Comparison of ENCODE assay signal across 8 cellular contexts in genomic region chr1:154999651-155000474, GRCh38. TPM values are rescaled to one million over a fixed set of nuclear protein-coding genes. Genes with fewer than 3 reads are reported as not detected.
DNase-seq lines count a peak whose midpoint lies in the region; ATAC-seq, FAIRE-seq and TF ChIP-seq lines count a peak whose summit lies in the region.

No MANE protein-coding gene starts in this region.

- no peaks in the 10 kb centered on the region for H3K9me3 ChIP-seq in Panc1 (ENCODE audit: control insufficient read depth, insufficient read depth, low read depth, low read length)
- no peaks in the 10 kb centered on the region for H3K9me3 ChIP-seq in HepG2 (ENCODE audit: low read length)

- no peak for TF ChIP-seq RAD21 in HepG2 (CRISPR knock-in tag; IDR thresholded peaks at IDR 0.05)

- peaks cover 20% of the 10 kb centered on the region for H3K79me2 ChIP-seq in HepG2 (ENCODE audit: insufficient read depth, low read length)

- WGBS in HepG2 (ENCODE audit: low lambda C conversion rate), result 31% methylated on average over 40 of the region's 41 CpGs

- CTCF ChIA-PET in Panc1 (lab: Charles Lee), result interaction anchor here (0.6 kb wide), 1 partner anchor 53 kb away, joined by 5 read pairs; no protein-coding TSS in a partner anchor
- CTCF ChIA-PET in HepG2 (lab: Yijun Ruan, JAX; ENCODE audit: low intra/inter-chr PET ratio, low total read pairs), result interaction anchor here (2.8 to 6.8 kb wide), 2 partner anchors 18 to 93 kb away, joined by 11 to 54 read pairs; no protein-coding TSS in a partner anchor

- no peak for FAIRE-seq in HepG2 (lab: Jason Lieb, UNC)

- no peak for TF ChIP-seq CTCF in Panc1 (IDR thresholded peaks at IDR 0.05)
- no peak for TF ChIP-seq CTCF in brain microvascular endothelial cell (IDR thresholded peaks at IDR 0.05; ENCODE audit: low read depth, low read length, missing control alignments)
- TF ChIP-seq CTCF in HepG2 (CRISPR knock-in tag; IDR thresholded peaks at IDR 0.05), result peak; percentile 27; the same call in 1 of the 2 replicates

- BruUV-seq in Panc1 (replicated peaks; lab: Mats Ljungman, UMichigan), result no TSS peak
- BruUV-seq in HepG2 (replicated peaks; lab: Mats Ljungman, UMichigan), result no TSS peak

- peaks cover 18% of the 10 kb centered on the region for H3K4me1 ChIP-seq in Panc1 (ENCODE audit: control insufficient read depth, insufficient read depth, low read length)
- H3K4me1 ChIP-seq in HepG2 (ENCODE audit: insufficient read depth, low read length), result peaks cover 27% of the 10 kb centered on the region

- H2AFZ ChIP-seq in HepG2 (ENCODE audit: low read length), result no peak overlapping the region

- POLR2A ChIA-PET in Panc1 (lab: Charles Lee) (interaction anchor here (0.6 to 1.0 kb wide), 2 partner anchors 17 to 208 kb away, joined by 3 to 10 read pairs; partner anchors contain the start of gene FLAD1), HepG2 (lab: Yijun Ruan, JAX) (interaction anchor here (0.8 to 6.7 kb wide), 17 partner anchors 10 to 127 kb away, joined by 3 to 90 read pairs (median 6); partner anchors contain the start of genes FLAD1, PBXIP1, PMVK and SHC1)

- peaks cover 3% of the 10 kb centered on the region; the same call in 1 of the 2 replicates for H3K36me3 ChIP-seq in Panc1 (ENCODE audit: control insufficient read depth, insufficient read depth, low read length)
- no peaks in the 10 kb centered on the region for H3K36me3 ChIP-seq in brain microvascular endothelial cell (replicated peaks)
- no peaks in the 10 kb centered on the region for H3K36me3 ChIP-seq in HepG2 (replicated peaks in 1 of 2; ENCODE audit: control insufficient read depth in 1 of 2, insufficient read depth in 2 of 2, low read length in 2 of 2)

- TF ChIP-seq POLR2A in HepG2 (IDR thresholded peaks at IDR 0.05; ENCODE audit: insufficient read depth in 1 of 2, low read depth in 2 of 2, low read length in 2 of 2), result peak; percentile 26 to 34; a peak in 2 of 4 replicates

- H4K20me1 ChIP-seq in HepG2 (ENCODE audit: insufficient read depth, low read length), result no peaks in the 10 kb centered on the region

- H3K4me2 ChIP-seq in HepG2 (ENCODE audit: low read depth, low read length), result peak overlapping the region; percentile 100

- TF ChIP-seq EP300 in HepG2 (IDR thresholded peaks at IDR 0.05; ENCODE audit: low read depth in 2 of 2, low read length in 2 of 2), result no peak
- TF ChIP-seq EP300 in HepG2 (CRISPR knock-in tag; IDR thresholded peaks at IDR 0.05; ENCODE audit: borderline replicate concordance), result no peak

- H3K27me3 ChIP-seq in Panc1 (ENCODE audit: control insufficient read depth, insufficient read depth, low read length) (no peaks in the 10 kb centered on the region), brain microvascular endothelial cell (replicated peaks) (no peaks in the 10 kb centered on the region), HepG2 (ENCODE audit: control insufficient read depth in 1 of 2, insufficient read depth in 2 of 2, low read length in 2 of 2) (no peaks in the 10 kb centered on the region; a peak in 1 of 5 replicates)

- peak overlapping the region; percentile 97 for H3K9ac ChIP-seq in HepG2 (ENCODE audit: insufficient read depth, low read depth, low read length)

- intact Hi-C loops in Right ventricle myocardium inferior (cut with DNase I) (loop anchor here (2.0 to 5.0 kb wide), 3 partner anchors 25 to 63 kb away; partner anchors contain the start of genes CKS1B, PMVK and PYGO2), Right ventricle myocardium superior (cut with DNase I) (no loop called here), Panc1 (cut with micrococcal nuclease; ENCODE audit: unreplicated experiment) (loop anchor here (5.0 kb wide), 1 partner anchor 273 kb away; no protein-coding TSS in a partner anchor), HepG2 (cut with micrococcal nuclease; ENCODE audit: unreplicated experiment) (loop anchor here (1.0 to 5.0 kb wide), 4 partner anchors 27 to 443 kb away; partner anchors contain the start of genes EFNA4, PYGO2 and UBE2Q1)

- ATAC-seq in Right ventricle myocardium inferior, result no peak
- ATAC-seq in Right ventricle myocardium superior (ENCODE audit: poor library complexity), result no peak
- no peak for ATAC-seq in Panc1
- peak; percentile 7; the same call in 2 of the 3 replicates for ATAC-seq in HepG2
- no peak for ATAC-seq in GM19035 (IDR thresholded peaks at IDR 0.05; ENCODE audit: unreplicated experiment)

- DNase-seq in Right ventricle myocardium inferior (ENCODE audit: missing footprints), result peak; percentile 56
- no peak for DNase-seq in Right ventricle myocardium superior
- DNase-seq in Panc1 (ENCODE audit: low read depth, low spot score), result no peak
- DNase-seq in brain microvascular endothelial cell, result no peak
- DNase-seq in HepG2 (ENCODE audit: low spot score), result peak; percentile 41
- peak; percentile 64 for DNase-seq in stimulated activated naive CD4-positive, alpha-beta T cell treated with Interleukin-2 at 50 U/mL for 16 hours (lab: John Stamatoyannopoulos, UW)
- no peak for DNase-seq in NCI-H1436 treated with DMSO at 0.1 percent for 48 hours (lab: John Stamatoyannopoulos, UW)

- in situ Hi-C loops in Panc1 (cut with HindIII; ENCODE audit: low pct_unique_long_range_greater_than_20kb, low sequenced_read_pairs) (no loop called here), brain microvascular endothelial cell (cut with HindIII; ENCODE audit: low pct_ligation_motif_present, low sequenced_read_pairs) (no loop called here), HepG2 (cut with HindIII; ENCODE audit: extremely low pct_ligation_motif_present, low pct_unique_long_range_greater_than_20kb) (loop anchor here (5.0 kb wide), 1 partner anchor 38 kb away; the partner anchor contains the start of gene PYGO2)

- H3K27ac ChIP-seq in Panc1 (ENCODE audit: low read length), result peak overlapping the region; percentile 79
- H3K27ac ChIP-seq in brain microvascular endothelial cell, result peak overlapping the region; percentile 29
- peak overlapping the region; percentile 97 for H3K27ac ChIP-seq in HepG2 (ENCODE audit: extremely low read length, insufficient read depth, low read length)

- H3K4me3 ChIP-seq in Panc1 (ENCODE audit: low read depth in 2 of 2, low read length in 2 of 2), result peak overlapping the region; percentile 69 to 74
- H3K4me3 ChIP-seq in brain microvascular endothelial cell (ENCODE audit: low read depth, low read length), result peak overlapping the region; percentile 68
- H3K4me3 ChIP-seq in HepG2 (replicated peaks in 1 of 3; ENCODE audit: insufficient read depth in 1 of 3, low read depth in 2 of 3, low read length in 3 of 3), result peak overlapping the region; percentile 72 to 86 (median 84)

RNA-seq across cellular contexts. Expression of gene ZBTB7B, which starts 2.7 kb away (rescaled TPM):
- total RNA-seq in Right ventricle myocardium inferior (53.3 TPM), Right ventricle myocardium superior (44.1 TPM), Panc1 (2021; ENCODE audit: unreplicated experiment) (55.8 TPM), HepG2 (2016; rRNA removed; fragmentation: Illumina TruSeq; extraction: Trizol) (10.1 and 15.5 TPM in 2 replicates)
- polyA plus RNA-seq in Panc1 (2012; ENCODE audit: insufficient read length), result 51.5 TPM
- total RNA-seq in HepG2 (2016; cell fraction: cytosol; rRNA removed; fragmentation: Illumina TruSeq; extraction: Trizol; ENCODE audit: low read depth), result 2.1 and 2.9 TPM in 2 replicates
- 9.4 and 15.2 TPM in 2 replicates for total RNA-seq in HepG2 (2016; cell fraction: insoluble cytoplasmic fraction; rRNA removed; fragmentation: Illumina TruSeq; extraction: Trizol)
- total RNA-seq in HepG2 (2016; cell fraction: membrane; rRNA removed; fragmentation: Illumina TruSeq; extraction: Trizol), result 7.3 and 8.2 TPM in 2 replicates
- 12.6 TPM in 2 replicates for total RNA-seq in HepG2 (2016; cell fraction: nucleus; rRNA removed; fragmentation: Illumina TruSeq; extraction: Trizol)
- polyA plus RNA-seq in HepG2 (2011; rRNA removed), result 17.5 and 22.3 TPM in 2 replicates
- 15.0 and 19.2 TPM in 2 replicates for polyA plus RNA-seq in HepG2 (2011; cell fraction: cytosol; rRNA removed)
- 45.5 and 50.7 TPM in 2 replicates for polyA plus RNA-seq in HepG2 (2011; cell fraction: nucleus; rRNA removed)
- 9.8 and 10.8 TPM in 2 replicates for polyA plus RNA-seq in HepG2 (2012)
- 1.1 and 1.7 TPM in 2 replicates for polyA plus RNA-seq in HepG2 (2016; cell fraction: cytosol; fragmentation: Illumina TruSeq; extraction: Trizol; ENCODE audit: low read depth)
- polyA plus RNA-seq in HepG2 (2016; cell fraction: insoluble cytoplasmic fraction; fragmentation: Illumina TruSeq; extraction: Trizol; ENCODE audit: low read depth), result 10.5 and 12.2 TPM in 2 replicates
- 4.4 and 5.4 TPM in 2 replicates for polyA plus RNA-seq in HepG2 (2016; cell fraction: membrane; fragmentation: Illumina TruSeq; extraction: Trizol; ENCODE audit: low read depth)
- polyA plus RNA-seq in HepG2 (2016; cell fraction: nucleus; fragmentation: Illumina TruSeq; extraction: Trizol; ENCODE audit: insufficient read depth, low read depth), result 31.6 and 39.9 TPM in 2 replicates
- polyA minus RNA-seq in HepG2 (2011; rRNA and poly(A)+ RNA removed; ENCODE audit: low replicate concordance), result 32.5 and 45.9 TPM in 2 replicates
- polyA minus RNA-seq in HepG2 (2011; cell fraction: cytosol; rRNA and poly(A)+ RNA removed), result 9.9 and 13.2 TPM in 2 replicates
- polyA minus RNA-seq in HepG2 (2011; cell fraction: nucleus; rRNA and poly(A)+ RNA removed), result 10.3 and 13.3 TPM in 2 replicates

RNA-seq across cellular contexts. Expression of gene LENEP, which starts 6.5 kb away (rescaled TPM):
- total RNA-seq in Right ventricle myocardium inferior (not detected), Right ventricle myocardium superior (not detected), Panc1 (2021; ENCODE audit: unreplicated experiment) (0.67 TPM), HepG2 (2016; rRNA removed; fragmentation: Illumina TruSeq; extraction: Trizol) (0.29 TPM in 1 of 2 replicates, not detected in the other)
- not detected for polyA plus RNA-seq in Panc1 (2012; ENCODE audit: insufficient read length)
- not detected in 2 replicates for total RNA-seq in HepG2 (2016; cell fraction: cytosol; rRNA removed; fragmentation: Illumina TruSeq; extraction: Trizol; ENCODE audit: low read depth)
- total RNA-seq in HepG2 (2016; cell fraction: insoluble cytoplasmic fraction; rRNA removed; fragmentation: Illumina TruSeq; extraction: Trizol), result 0.32 TPM in 1 of 2 replicates, not detected in the other
- total RNA-seq in HepG2 (2016; cell fraction: membrane; rRNA removed; fragmentation: Illumina TruSeq; extraction: Trizol), result not detected in 2 replicates
- 1.1 and 1.3 TPM in 2 replicates for total RNA-seq in HepG2 (2016; cell fraction: nucleus; rRNA removed; fragmentation: Illumina TruSeq; extraction: Trizol)
- polyA plus RNA-seq in HepG2 (2011; rRNA removed), result not detected in 2 replicates
- not detected in 2 replicates for polyA plus RNA-seq in HepG2 (2011; cell fraction: cytosol; rRNA removed)
- polyA plus RNA-seq in HepG2 (2011; cell fraction: nucleus; rRNA removed), result 0.29 and 0.40 TPM in 2 replicates
- not detected in 2 replicates for polyA plus RNA-seq in HepG2 (2012)
- polyA plus RNA-seq in HepG2 (2016; cell fraction: cytosol; fragmentation: Illumina TruSeq; extraction: Trizol; ENCODE audit: low read depth), result not detected in 2 replicates
- polyA plus RNA-seq in HepG2 (2016; cell fraction: insoluble cytoplasmic fraction; fragmentation: Illumina TruSeq; extraction: Trizol; ENCODE audit: low read depth), result not detected in 2 replicates
- polyA plus RNA-seq in HepG2 (2016; cell fraction: membrane; fragmentation: Illumina TruSeq; extraction: Trizol; ENCODE audit: low read depth), result not detected in 2 replicates
- polyA plus RNA-seq in HepG2 (2016; cell fraction: nucleus; fragmentation: Illumina TruSeq; extraction: Trizol; ENCODE audit: insufficient read depth, low read depth), result not detected in 2 replicates
- polyA minus RNA-seq in HepG2 (2011; rRNA and poly(A)+ RNA removed; ENCODE audit: low replicate concordance), result 1.3 and 7.6 TPM in 2 replicates
- polyA minus RNA-seq in HepG2 (2011; cell fraction: cytosol; rRNA and poly(A)+ RNA removed), result not detected in 2 replicates
- 1.6 TPM in 1 of 2 replicates, not detected in the other for polyA minus RNA-seq in HepG2 (2011; cell fraction: nucleus; rRNA and poly(A)+ RNA removed)

RNA-seq across cellular contexts. Expression of gene FLAD1, which starts 16.7 kb away (rescaled TPM):
- total RNA-seq in Right ventricle myocardium inferior (30.8 TPM), Right ventricle myocardium superior (34.7 TPM), Panc1 (2021; ENCODE audit: unreplicated experiment) (72.8 TPM), HepG2 (2016; rRNA removed; fragmentation: Illumina TruSeq; extraction: Trizol) (32.8 and 32.9 TPM in 2 replicates)
- 61.9 TPM for polyA plus RNA-seq in Panc1 (2012; ENCODE audit: insufficient read length)
- 21.5 and 22.7 TPM in 2 replicates for total RNA-seq in HepG2 (2016; cell fraction: cytosol; rRNA removed; fragmentation: Illumina TruSeq; extraction: Trizol; ENCODE audit: low read depth)
- total RNA-seq in HepG2 (2016; cell fraction: insoluble cytoplasmic fraction; rRNA removed; fragmentation: Illumina TruSeq; extraction: Trizol), result 29.0 and 37.1 TPM in 2 replicates
- total RNA-seq in HepG2 (2016; cell fraction: membrane; rRNA removed; fragmentation: Illumina TruSeq; extraction: Trizol), result 23.4 and 27.9 TPM in 2 replicates
- 37.9 and 38.9 TPM in 2 replicates for total RNA-seq in HepG2 (2016; cell fraction: nucleus; rRNA removed; fragmentation: Illumina TruSeq; extraction: Trizol)
- 25.9 and 30.3 TPM in 2 replicates for polyA plus RNA-seq in HepG2 (2011; rRNA removed)
- 16.4 and 22.8 TPM in 2 replicates for polyA plus RNA-seq in HepG2 (2011; cell fraction: cytosol; rRNA removed)
- 84.3 and 94.4 TPM in 2 replicates for polyA plus RNA-seq in HepG2 (2011; cell fraction: nucleus; rRNA removed)
- 15.3 and 18.2 TPM in 2 replicates for polyA plus RNA-seq in HepG2 (2012)
- 17.3 and 18.3 TPM in 2 replicates for polyA plus RNA-seq in HepG2 (2016; cell fraction: cytosol; fragmentation: Illumina TruSeq; extraction: Trizol; ENCODE audit: low read depth)
- 28.5 and 31.1 TPM in 2 replicates for polyA plus RNA-seq in HepG2 (2016; cell fraction: insoluble cytoplasmic fraction; fragmentation: Illumina TruSeq; extraction: Trizol; ENCODE audit: low read depth)
- 17.7 and 19.3 TPM in 2 replicates for polyA plus RNA-seq in HepG2 (2016; cell fraction: membrane; fragmentation: Illumina TruSeq; extraction: Trizol; ENCODE audit: low read depth)
- polyA plus RNA-seq in HepG2 (2016; cell fraction: nucleus; fragmentation: Illumina TruSeq; extraction: Trizol; ENCODE audit: insufficient read depth, low read depth), result 64.3 and 72.6 TPM in 2 replicates
- 34.0 and 163 TPM in 2 replicates for polyA minus RNA-seq in HepG2 (2011; rRNA and poly(A)+ RNA removed; ENCODE audit: low replicate concordance)
- polyA minus RNA-seq in HepG2 (2011; cell fraction: cytosol; rRNA and poly(A)+ RNA removed), result 7.6 and 9.5 TPM in 2 replicates
- polyA minus RNA-seq in HepG2 (2011; cell fraction: nucleus; rRNA and poly(A)+ RNA removed), result 15.7 and 16.8 TPM in 2 replicates

RNA-seq across cellular contexts. Expression of gene CKS1B, which starts 25.4 kb away (rescaled TPM):
- total RNA-seq in Right ventricle myocardium inferior (22.2 TPM), Right ventricle myocardium superior (15.5 TPM), Panc1 (2021; ENCODE audit: unreplicated experiment) (212 TPM), HepG2 (2016; rRNA removed; fragmentation: Illumina TruSeq; extraction: Trizol) (217 and 268 TPM in 2 replicates)
- polyA plus RNA-seq in Panc1 (2012; ENCODE audit: insufficient read length), result 156 TPM
- 95.8 and 111 TPM in 2 replicates for total RNA-seq in HepG2 (2016; cell fraction: cytosol; rRNA removed; fragmentation: Illumina TruSeq; extraction: Trizol; ENCODE audit: low read depth)
- total RNA-seq in HepG2 (2016; cell fraction: insoluble cytoplasmic fraction; rRNA removed; fragmentation: Illumina TruSeq; extraction: Trizol), result 219 and 283 TPM in 2 replicates
- 160 and 171 TPM in 2 replicates for total RNA-seq in HepG2 (2016; cell fraction: membrane; rRNA removed; fragmentation: Illumina TruSeq; extraction: Trizol)
- total RNA-seq in HepG2 (2016; cell fraction: nucleus; rRNA removed; fragmentation: Illumina TruSeq; extraction: Trizol), result 75.7 and 82.8 TPM in 2 replicates
- polyA plus RNA-seq in HepG2 (2011; rRNA removed), result 122 and 222 TPM in 2 replicates
- polyA plus RNA-seq in HepG2 (2011; cell fraction: cytosol; rRNA removed), result 141 and 184 TPM in 2 replicates
- polyA plus RNA-seq in HepG2 (2011; cell fraction: nucleus; rRNA removed), result 54.7 and 67.5 TPM in 2 replicates
- polyA plus RNA-seq in HepG2 (2012), result 103 and 128 TPM in 2 replicates
- 98.3 and 114 TPM in 2 replicates for polyA plus RNA-seq in HepG2 (2016; cell fraction: cytosol; fragmentation: Illumina TruSeq; extraction: Trizol; ENCODE audit: low read depth)
- polyA plus RNA-seq in HepG2 (2016; cell fraction: insoluble cytoplasmic fraction; fragmentation: Illumina TruSeq; extraction: Trizol; ENCODE audit: low read depth), result 306 and 328 TPM in 2 replicates
- 149 and 155 TPM in 2 replicates for polyA plus RNA-seq in HepG2 (2016; cell fraction: membrane; fragmentation: Illumina TruSeq; extraction: Trizol; ENCODE audit: low read depth)
- polyA plus RNA-seq in HepG2 (2016; cell fraction: nucleus; fragmentation: Illumina TruSeq; extraction: Trizol; ENCODE audit: insufficient read depth, low read depth), result 139 and 158 TPM in 2 replicates
- 89.2 and 369 TPM in 2 replicates for polyA minus RNA-seq in HepG2 (2011; rRNA and poly(A)+ RNA removed; ENCODE audit: low replicate concordance)
- polyA minus RNA-seq in HepG2 (2011; cell fraction: cytosol; rRNA and poly(A)+ RNA removed), result 31.4 and 39.6 TPM in 2 replicates
- polyA minus RNA-seq in HepG2 (2011; cell fraction: nucleus; rRNA and poly(A)+ RNA removed), result 20.0 and 31.2 TPM in 2 replicates

RNA-seq across cellular contexts. Expression of gene SHC1, which starts 29.3 kb away (rescaled TPM):
- total RNA-seq in Right ventricle myocardium inferior (60.4 TPM), Right ventricle myocardium superior (52.7 TPM), Panc1 (2021; ENCODE audit: unreplicated experiment) (373 TPM), HepG2 (2016; rRNA removed; fragmentation: Illumina TruSeq; extraction: Trizol) (52.0 and 55.0 TPM in 2 replicates)
- 479 TPM for polyA plus RNA-seq in Panc1 (2012; ENCODE audit: insufficient read length)
- total RNA-seq in HepG2 (2016; cell fraction: cytosol; rRNA removed; fragmentation: Illumina TruSeq; extraction: Trizol; ENCODE audit: low read depth), result 10.4 and 11.4 TPM in 2 replicates
- total RNA-seq in HepG2 (2016; cell fraction: insoluble cytoplasmic fraction; rRNA removed; fragmentation: Illumina TruSeq; extraction: Trizol), result 43.4 and 62.0 TPM in 2 replicates
- 32.4 and 34.5 TPM in 2 replicates for total RNA-seq in HepG2 (2016; cell fraction: membrane; rRNA removed; fragmentation: Illumina TruSeq; extraction: Trizol)
- 38.5 and 42.7 TPM in 2 replicates for total RNA-seq in HepG2 (2016; cell fraction: nucleus; rRNA removed; fragmentation: Illumina TruSeq; extraction: Trizol)
- 137 and 146 TPM in 2 replicates for polyA plus RNA-seq in HepG2 (2011; rRNA removed)
- 58.2 and 72.4 TPM in 2 replicates for polyA plus RNA-seq in HepG2 (2011; cell fraction: cytosol; rRNA removed)
- 261 and 328 TPM in 2 replicates for polyA plus RNA-seq in HepG2 (2011; cell fraction: nucleus; rRNA removed)
- 46.9 and 60.8 TPM in 2 replicates for polyA plus RNA-seq in HepG2 (2012)
- 13.4 and 13.5 TPM in 2 replicates for polyA plus RNA-seq in HepG2 (2016; cell fraction: cytosol; fragmentation: Illumina TruSeq; extraction: Trizol; ENCODE audit: low read depth)
- 59.8 and 73.1 TPM in 2 replicates for polyA plus RNA-seq in HepG2 (2016; cell fraction: insoluble cytoplasmic fraction; fragmentation: Illumina TruSeq; extraction: Trizol; ENCODE audit: low read depth)
- 34.6 and 37.7 TPM in 2 replicates for polyA plus RNA-seq in HepG2 (2016; cell fraction: membrane; fragmentation: Illumina TruSeq; extraction: Trizol; ENCODE audit: low read depth)
- polyA plus RNA-seq in HepG2 (2016; cell fraction: nucleus; fragmentation: Illumina TruSeq; extraction: Trizol; ENCODE audit: insufficient read depth, low read depth), result 141 and 171 TPM in 2 replicates
- polyA minus RNA-seq in HepG2 (2011; rRNA and poly(A)+ RNA removed; ENCODE audit: low replicate concordance), result 119 and 193 TPM in 2 replicates
- 49.8 and 52.4 TPM in 2 replicates for polyA minus RNA-seq in HepG2 (2011; cell fraction: cytosol; rRNA and poly(A)+ RNA removed)
- 37.5 and 41.5 TPM in 2 replicates for polyA minus RNA-seq in HepG2 (2011; cell fraction: nucleus; rRNA and poly(A)+ RNA removed)

Comparison
In these comparisons a context has a peak if more than half of its experiments do, and no peak if none do; other contexts are left out.
1. DNase-seq: peak in Right ventricle myocardium inferior (single experiment), HepG2 (single experiment) and stimulated activated naive CD4-positive, alpha-beta T cell treated with Interleukin-2 at 50 U/mL for 16 hours (single experiment); none in Right ventricle myocardium superior (single experiment), Panc1 (single experiment), brain microvascular endothelial cell (single experiment) and NCI-H1436 treated with DMSO at 0.1 percent for 48 hours (single experiment).
2. H3K27ac ChIP-seq: peak in every context shown above with its lines; median percentile 97 in HepG2; 79 in Panc1; 29 in brain microvascular endothelial cell.
3. Peak in every context shown above with its lines, with median percentiles within 50 percentile points of each other: H3K4me3 ChIP-seq.